8 cellular contexts compared by ENCODE assay signal in genomic region chr12:46217686-46218508, GRCh38. TPM values are rescaled to one million over a fixed set of nuclear protein-coding genes. Genes with fewer than 3 reads are reported as not detected.
DNase-seq lines count a peak whose midpoint lies in the region; ATAC-seq and TF ChIP-seq lines count a peak whose summit lies in the region.

No MANE protein-coding gene starts in this region.

- peak; percentile 37 to 55 for DNase-seq in stimulated activated CD4-positive, alpha-beta T cell treated with anti-CD3 and anti-CD28 coated beads, Interleukin-2, amount 100 ng/mL, for 24 hours
- no peak for DNase-seq in stimulated activated CD4-positive, alpha-beta T cell treated with anti-CD3 and anti-CD28 coated beads, Interleukin-2, amount 100 ng/mL, for 48 hours
- DNase-seq in SKM-1 treated with dmso at 0.1 percent for 144 hours (lab: John Stamatoyannopoulos, UW; ENCODE audit: unreplicated experiment) (peak; percentile 86), HEK293T (ENCODE audit: extremely low spot score) (no peak), AG08395 (ENCODE audit: low spot score) (no peak), LoVo (ENCODE audit: low spot score) (no peak)

- POLR2A ChIA-PET in HEK293T (lab: Yijun Ruan, JAX): no interaction called here

- ATAC-seq in HG03066 (IDR thresholded peaks at IDR 0.05; ENCODE audit: low read depth, unreplicated experiment): peak; percentile 58
- peak; percentile 63 for ATAC-seq in esophagus mucosa

- CTCF ChIA-PET in HEK293T (lab: Yijun Ruan, JAX): no interaction called here

TF ChIP-seq in HEK293T, 16 proteins besides CTCF, POLR2A, EP300 and RAD21:
- no peak for TF ChIP-seq PKNOX1 (IDR thresholded peaks at IDR 0.05)
- TF ChIP-seq HDGF (IDR thresholded peaks at IDR 0.05; ENCODE audit: borderline replicate concordance): no peak
- TF ChIP-seq ZNF384 (IDR thresholded peaks at IDR 0.05): no peak
- no peak for TF ChIP-seq LEF1 (IDR thresholded peaks at IDR 0.05; ENCODE audit: borderline replicate concordance)
- no peak for TF ChIP-seq L3MBTL2 (conservative IDR thresholded peaks at IDR 0.05)
- no peak for TF ChIP-seq ARNT (IDR thresholded peaks at IDR 0.05)
- TF ChIP-seq SUZ12 (IDR thresholded peaks at IDR 0.05): no peak
- TF ChIP-seq CTBP1 (IDR thresholded peaks at IDR 0.05; ENCODE audit: borderline replicate concordance): no peak
- no peak for TF ChIP-seq BHLHE40 (IDR thresholded peaks at IDR 0.05; ENCODE audit: borderline replicate concordance)
- TF ChIP-seq FOXK2 (IDR thresholded peaks at IDR 0.05): no peak

RNA-seq across cellular contexts. Expression of gene SLC38A1, which starts 50.9 kb away (rescaled TPM):
- 71.5 TPM for total RNA-seq in esophagus mucosa

Comparison
In these comparisons a context has a peak if more than half of its experiments do, and no peak if none do; other contexts are left out.
1. DNase-seq: peak in stimulated activated CD4-positive, alpha-beta T cell treated with anti-CD3 and anti-CD28 coated beads, Interleukin-2, amount 100 ng/mL, for 24 hours (2 of 2) and SKM-1 treated with dmso at 0.1 percent for 144 hours (single experiment); none in stimulated activated CD4-positive, alpha-beta T cell treated with anti-CD3 and anti-CD28 coated beads, Interleukin-2, amount 100 ng/mL, for 48 hours (0 of 2), HEK293T (single experiment), AG08395 (single experiment) and LoVo (single experiment).